In the genomic region with DNA sequence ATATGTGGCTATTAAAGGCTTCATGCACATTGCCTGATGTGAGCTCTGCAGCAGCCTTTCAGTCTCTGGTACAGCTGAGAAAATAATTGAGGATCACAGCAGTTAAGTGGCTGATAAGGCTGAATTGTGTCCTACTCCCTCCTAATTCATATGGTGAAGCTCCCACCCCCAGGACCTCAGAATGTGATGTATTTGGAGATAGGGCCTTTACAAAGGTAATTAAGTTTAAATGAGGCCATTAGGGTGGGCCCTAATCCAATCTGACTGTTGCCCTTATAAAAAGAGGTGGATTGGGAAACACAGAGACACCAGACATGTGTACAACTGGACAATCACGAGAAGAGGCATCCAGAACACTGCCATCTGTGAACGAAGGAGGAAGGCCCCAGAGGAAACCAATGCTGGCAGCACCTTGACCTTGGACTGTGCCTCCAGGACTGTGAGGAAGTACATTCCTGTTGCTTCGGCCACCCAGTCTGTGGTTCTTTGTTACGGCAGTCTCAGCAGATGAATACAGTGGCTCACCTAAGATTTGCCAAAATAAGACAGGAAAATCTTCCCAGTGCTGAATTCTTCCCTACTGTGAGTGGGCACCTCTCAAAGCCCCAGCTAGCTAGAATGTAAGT, we compare ENCODE assay signal across 21 cellular contexts.
DNase-seq lines count a peak whose midpoint lies in the region; ATAC-seq and TF ChIP-seq lines count a peak whose summit lies in the region.
"Had no signal": no experiment of that assay in that cellular context is flagged by ENCODE, and none has a peak within 500 bp of the region (broad histone marks: within the 10 kb centered on the region; RNA-seq: fewer than 3 reads in every experiment).

No MANE protein-coding gene starts in this region.

- no peak overlapping the region for H3K27ac ChIP-seq in gastrocnemius medialis
- H3K27ac ChIP-seq: 22Rv1, GM23248, HL-60 had no signal

- DNase-seq in NCI-H1105 treated with DMSO at 0.1 percent for 48 hours (lab: John Stamatoyannopoulos, UW): peak; percentile 6
- DNase-seq in NCI-H1105 (lab: John Stamatoyannopoulos, UW): no peak
- peak; percentile 98 for DNase-seq in SK-N-DZ (ENCODE audit: low spot score)
- DNase-seq in kidney tubule cell (ENCODE audit: low spot score): peak; percentile 6
- DNase-seq in gastrocnemius medialis: peak in 1 of 2 donors; percentile 40
- DNase-seq in G401 (ENCODE audit: low spot score): no peak
- no peak for DNase-seq in medulla oblongata (ENCODE audit: extremely low spot score)
- no peak for DNase-seq in activated CD8-positive, alpha-beta memory T cell treated with anti-CD3 and anti-CD28 coated beads, Interleukin-2, amount 50 U/mL, for 4 hours
- DNase-seq: C1 segment of cervical spinal cord; CD8-positive, alpha-beta T cell; DND-41; GM23248; H9; HFFc6; KBM-7; NCI-H187; NCI-H2107; NCI-H510A; NCI-H82 had no signal

- no peaks in the 10 kb centered on the region for H3K36me3 ChIP-seq in gastrocnemius medialis

- H3K27me3 ChIP-seq in gastrocnemius medialis: no peaks in the 10 kb centered on the region

- H3K4me1 ChIP-seq in gastrocnemius medialis: no peaks in the 10 kb centered on the region

- no peaks in the 10 kb centered on the region for H3K9me3 ChIP-seq in gastrocnemius medialis

- TF ChIP-seq POLR2A in gastrocnemius medialis (IDR thresholded peaks at IDR 0.05): no peak

- no peak overlapping the region for H3K4me3 ChIP-seq in gastrocnemius medialis
- H3K4me3 ChIP-seq: GM23248 had no signal

- in situ Hi-C loops in gastrocnemius medialis (cut with MboI; ENCODE audit: low sequenced_read_pairs in 4 of 4) (no loop called here), G401 (cut with HindIII; ENCODE audit: low sequenced_read_pairs) (no loop called here)

- TF ChIP-seq CTCF in gastrocnemius medialis (IDR thresholded peaks at IDR 0.05 in 4 of 5, conservative IDR thresholded peaks at IDR 0.05 in 1 of 5): no peak

- peak; percentile 31 to 36 for ATAC-seq in gastrocnemius medialis
- ATAC-seq: CD8-positive, alpha-beta T cell had no signal

- intact Hi-C loops in gastrocnemius medialis (cut with DNase I; ENCODE audit: low total_unique reads): no loop called here

Comparison
In these comparisons a context has a peak if more than half of its experiments do, and no peak if none do; other contexts are left out.
1. DNase-seq: peak in NCI-H1105 treated with DMSO at 0.1 percent for 48 hours (single experiment), SK-N-DZ (single experiment) and kidney tubule cell (single experiment); none in NCI-H1105 (single experiment), G401 (single experiment), medulla oblongata (single experiment) and activated CD8-positive, alpha-beta memory T cell treated with anti-CD3 and anti-CD28 coated beads, Interleukin-2, amount 50 U/mL, for 4 hours (single experiment).